25 cellular contexts compared by ENCODE assay signal in genomic region chr17:49875690-49876089, GRCh38. TPM values are rescaled to one million over a fixed set of nuclear protein-coding genes. Genes with fewer than 3 reads are reported as not detected.
"Had no signal": no experiment of that assay in that cellular context is flagged by ENCODE, and none has a peak within 500 bp of the region (broad histone marks: within the 10 kb centered on the region; RNA-seq: fewer than 3 reads in every experiment).

No MANE protein-coding gene starts in this region.

- H3K9me3 Mint-ChIP-seq: natural killer cell treated with Interleukin-12 subunit alpha and Interleukin-12 subunit beta and Interleukin-15 and Interleukin-18, amount 100 ng/mL, for 72 hours; stimulated activated naive CD8-positive, alpha-beta T cell treated with anti-CD3 and anti-CD28 coated beads, Interleukin-15, Interleukin-2, amounts not matched to agents 100 ng/mL and 50 ng/mL, for 24 hours; T-helper 2 cell treated with Interferon-gamma antibody and Interleukin-4, amounts not matched to agents 5 μg/mL and 100 μg/mL, for 36 hours had no signal

- FAIRE-seq: endometrium, kidney had no signal

- H3K27ac Mint-ChIP-seq: natural killer cell treated with Interleukin-12 subunit alpha and Interleukin-12 subunit beta and Interleukin-15 and Interleukin-18, amount 100 ng/mL, for 72 hours; progenitor cell of endocrine pancreas; stimulated activated naive CD8-positive, alpha-beta T cell treated with anti-CD3 and anti-CD28 coated beads, Interleukin-15, Interleukin-2, amounts not matched to agents 100 ng/mL and 50 ng/mL, for 24 hours; T-helper 2 cell treated with Interferon-gamma antibody and Interleukin-4, amounts not matched to agents 5 μg/mL and 100 μg/mL, for 36 hours had no signal

- H3K27ac ChIP-seq: gastroesophageal sphincter, heart right ventricle, left ventricle myocardium inferior, right atrium auricular region, skin epidermis, suprapubic skin had no signal

- H3K36me3 ChIP-seq: gastroesophageal sphincter, heart right ventricle, left ventricle myocardium inferior, right atrium auricular region, suprapubic skin had no signal

- H3K9me3 ChIP-seq: gastroesophageal sphincter, heart right ventricle, left ventricle myocardium inferior, right atrium auricular region, suprapubic skin had no signal

- DNase-seq: activated CD4-positive, alpha-beta T cell treated with anti-CD3 and anti-CD28 coated beads, Interleukin-2, amount 50 U/mL, for 48 hours; activated CD4-positive, CD25-positive, alpha-beta regulatory T cell treated with anti-CD3 and anti-CD28 coated beads, Interleukin-2, amount 50 U/mL, for 72 hours; activated naive CD4-positive, alpha-beta T cell treated with anti-CD3 and anti-CD28 coated beads, Interleukin-2, amount 50 U/mL, for 16 hours; heart right ventricle; kidney; left ventricle myocardium inferior; occipital lobe; stimulated activated CD4-positive, alpha-beta T cell treated with anti-CD3 and anti-CD28 coated beads, Interleukin-15, amount 100 ng/mL, for 24 hours; stimulated activated CD4-positive, alpha-beta T cell treated with anti-CD3 and anti-CD28 coated beads, Interleukin-4, amount 100 ng/mL, for 24 hours; stimulated activated CD8-positive, alpha-beta memory T cell treated with anti-CD3 and anti-CD28 coated beads, Interleukin-4, amount 100 ng/mL, for 48 hours; SW 1271 had no signal

- H3K4me3 ChIP-seq: gastroesophageal sphincter, heart right ventricle, left ventricle myocardium inferior, right atrium auricular region, skin epidermis, suprapubic skin had no signal

- ATAC-seq: gastroesophageal sphincter; heart right ventricle; natural killer cell treated with Interleukin-12 subunit alpha and Interleukin-12 subunit beta and Interleukin-15 and Interleukin-18, amount 100 ng/mL, for 72 hours had no signal

- H3K4me3 Mint-ChIP-seq: natural killer cell treated with Interleukin-12 subunit alpha and Interleukin-12 subunit beta and Interleukin-15 and Interleukin-18, amount 100 ng/mL, for 72 hours; stimulated activated naive CD8-positive, alpha-beta T cell treated with anti-CD3 and anti-CD28 coated beads, Interleukin-15, Interleukin-2, amounts not matched to agents 100 ng/mL and 50 ng/mL, for 24 hours; T-helper 2 cell treated with Interferon-gamma antibody and Interleukin-4, amounts not matched to agents 5 μg/mL and 100 μg/mL, for 36 hours had no signal

- H3K36me3 Mint-ChIP-seq: natural killer cell treated with Interleukin-12 subunit alpha and Interleukin-12 subunit beta and Interleukin-15 and Interleukin-18, amount 100 ng/mL, for 72 hours had no signal

RNA-seq across cellular contexts. Expression of gene TAC4, which starts 27.8 kb away (rescaled TPM):
- total RNA-seq: chondrocyte; dermis microvascular lymphatic vessel endothelial cell; gastroesophageal sphincter; natural killer cell treated with Interleukin-12 subunit alpha and Interleukin-12 subunit beta and Interleukin-15 and Interleukin-18, amount 100 ng/mL, for 72 hours; occipital lobe; progenitor cell of endocrine pancreas; right atrium auricular region; suprapubic skin; ureter had no signal
- polyA plus RNA-seq: adipose tissue, esophagus, heart right ventricle had no signal
